ENCODE assay signal across 1 cellular context in genomic region chr10:78510566-78511323, GRCh38.
TF ChIP-seq lines count a peak whose summit lies in the region.

No MANE protein-coding gene starts in this region.

TF ChIP-seq in GM23338, 12 proteins besides CTCF, POLR2A, EP300 and RAD21 (continued from another document):
- TF ChIP-seq ZNF462 (CRISPR knock-in tag; IDR thresholded peaks at IDR 0.05) (no peak), CREB1 (CRISPR knock-in tag; IDR thresholded peaks at IDR 0.05; ENCODE audit: low read depth) (no peak)
